In the genomic region with DNA sequence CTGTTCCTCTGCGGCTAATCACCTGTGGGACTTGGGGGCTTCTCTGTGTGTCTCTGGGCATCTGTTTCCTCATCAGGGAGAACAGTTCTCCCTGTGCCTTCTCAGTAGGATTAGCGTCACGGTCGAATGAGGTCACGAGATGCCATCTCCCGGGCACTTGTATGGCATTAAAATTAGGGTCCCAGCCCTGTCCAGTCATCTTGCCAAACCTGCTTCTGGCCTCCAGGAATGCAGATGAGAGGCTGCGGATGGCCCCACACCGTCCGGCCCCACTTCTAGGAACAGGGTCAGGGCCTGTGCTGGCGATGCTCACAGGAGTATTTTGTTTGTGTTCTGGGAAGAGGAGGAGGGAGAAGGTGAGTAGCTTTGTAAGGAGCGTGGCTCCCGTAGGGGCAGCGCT, we compare ENCODE assay signal across 3 cellular contexts.
TF ChIP-seq lines count a peak whose summit lies in the region.

No MANE protein-coding gene starts in this region.

TF ChIP-seq in H1, 55 proteins besides CTCF, POLR2A, EP300 and RAD21:
- TF ChIP-seq GABPA (IDR thresholded peaks at IDR 0.05; ENCODE audit: borderline replicate concordance, insufficient read depth, low read length), result no peak
- TF ChIP-seq, protein P1, sequence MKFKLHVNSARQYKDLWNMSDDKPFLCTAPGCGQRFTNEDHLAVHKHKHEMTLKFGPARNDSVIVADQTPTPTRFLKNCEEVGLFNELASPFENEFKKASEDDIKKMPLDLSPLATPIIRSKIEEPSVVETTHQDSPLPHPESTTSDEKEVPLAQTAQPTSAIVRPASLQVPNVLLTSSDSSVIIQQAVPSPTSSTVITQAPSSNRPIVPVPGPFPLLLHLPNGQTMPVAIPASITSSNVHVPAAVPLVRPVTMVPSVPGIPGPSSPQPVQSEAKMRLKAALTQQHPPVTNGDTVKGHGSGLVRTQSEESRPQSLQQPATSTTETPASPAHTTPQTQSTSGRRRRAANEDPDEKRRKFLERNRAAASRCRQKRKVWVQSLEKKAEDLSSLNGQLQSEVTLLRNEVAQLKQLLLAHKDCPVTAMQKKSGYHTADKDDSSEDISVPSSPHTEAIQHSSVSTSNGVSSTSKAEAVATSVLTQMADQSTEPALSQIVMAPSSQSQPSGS (IDR thresholded peaks at IDR 0.05; ENCODE audit: low read length), result no peak
- TF ChIP-seq YY1 (IDR thresholded peaks at IDR 0.05; ENCODE audit: low read depth, low read length), result no peak
- TF ChIP-seq, protein P2, sequence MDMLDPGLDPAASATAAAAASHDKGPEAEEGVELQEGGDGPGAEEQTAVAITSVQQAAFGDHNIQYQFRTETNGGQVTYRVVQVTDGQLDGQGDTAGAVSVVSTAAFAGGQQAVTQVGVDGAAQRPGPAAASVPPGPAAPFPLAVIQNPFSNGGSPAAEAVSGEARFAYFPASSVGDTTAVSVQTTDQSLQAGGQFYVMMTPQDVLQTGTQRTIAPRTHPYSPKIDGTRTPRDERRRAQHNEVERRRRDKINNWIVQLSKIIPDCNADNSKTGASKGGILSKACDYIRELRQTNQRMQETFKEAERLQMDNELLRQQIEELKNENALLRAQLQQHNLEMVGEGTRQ (IDR thresholded peaks at IDR 0.05; ENCODE audit: low read length), result no peak
- TF ChIP-seq TEAD4 (IDR thresholded peaks at IDR 0.05; ENCODE audit: low read depth, low read length), result no peak
- no peak for TF ChIP-seq JUN (IDR thresholded peaks at IDR 0.05; ENCODE audit: low read depth, low read length)
- no peak for TF ChIP-seq TAF7 (optimal IDR thresholded peaks at IDR 0.05; ENCODE audit: borderline replicate concordance, low read depth, low read length)
- TF ChIP-seq SAP30 (IDR thresholded peaks at IDR 0.05; ENCODE audit: insufficient read depth, insufficient replicate concordance, low read length), result no peak
- no peak for TF ChIP-seq CHD2 (IDR thresholded peaks at IDR 0.05; ENCODE audit: low read length)
- TF ChIP-seq CEBPB (IDR thresholded peaks at IDR 0.05; ENCODE audit: low read depth, low read length), result no peak
- TF ChIP-seq KDM1A (IDR thresholded peaks at IDR 0.05; ENCODE audit: borderline replicate concordance, low read length), result no peak
- no peak for TF ChIP-seq RFX5 (IDR thresholded peaks at IDR 0.05; ENCODE audit: borderline replicate concordance, low read depth, low read length)
- no peak for TF ChIP-seq NANOG (IDR thresholded peaks at IDR 0.05; ENCODE audit: insufficient read depth, low read depth, low read length, poor library complexity, severe bottlenecking)
- TF ChIP-seq ZNF274 (IDR thresholded peaks at IDR 0.05; ENCODE audit: borderline replicate concordance, extremely low read depth, low read length), result no peak
- TF ChIP-seq POLR2AphosphoS5 (IDR thresholded peaks at IDR 0.05; ENCODE audit: low read depth, low read length), result no peak
- no peak for TF ChIP-seq RXRA (IDR thresholded peaks at IDR 0.05; ENCODE audit: insufficient read depth, low read depth, low read length)
- TF ChIP-seq RNF2 (IDR thresholded peaks at IDR 0.05; ENCODE audit: borderline replicate concordance, low read depth, low read length, missing control alignments, poor library complexity, severe bottlenecking), result no peak
- TF ChIP-seq, protein P3, sequence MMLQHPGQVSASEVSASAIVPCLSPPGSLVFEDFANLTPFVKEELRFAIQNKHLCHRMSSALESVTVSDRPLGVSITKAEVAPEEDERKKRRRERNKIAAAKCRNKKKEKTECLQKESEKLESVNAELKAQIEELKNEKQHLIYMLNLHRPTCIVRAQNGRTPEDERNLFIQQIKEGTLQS (IDR thresholded peaks at IDR 0.05; ENCODE audit: insufficient read depth, low read depth, low read length), result no peak
- no peak for TF ChIP-seq SP4 (IDR thresholded peaks at IDR 0.05; ENCODE audit: low read length)
TF ChIP-seq in H1: peak in this region for 0.

TF ChIP-seq in HEK293T, 16 proteins besides CTCF, POLR2A, EP300 and RAD21:
- TF ChIP-seq HDGF (IDR thresholded peaks at IDR 0.05; ENCODE audit: borderline replicate concordance), result no peak
- no peak for TF ChIP-seq FOXM1 (IDR thresholded peaks at IDR 0.05; ENCODE audit: borderline replicate concordance)
- no peak for TF ChIP-seq SP1 (IDR thresholded peaks at IDR 0.05)
- no peak for TF ChIP-seq SUZ12 (IDR thresholded peaks at IDR 0.05)
- TF ChIP-seq ARNT (IDR thresholded peaks at IDR 0.05), result no peak
- TF ChIP-seq L3MBTL2 (conservative IDR thresholded peaks at IDR 0.05), result no peak

TF ChIP-seq in GM12891, 5 proteins besides CTCF, POLR2A, EP300 and RAD21 (continued from another document):
- no peak for TF ChIP-seq PAX5 (IDR thresholded peaks at IDR 0.05; ENCODE audit: insufficient read depth, low read length, severe bottlenecking)
- TF ChIP-seq TAF1 (IDR thresholded peaks at IDR 0.05; ENCODE audit: low read depth, low read length), result no peak
- no peak for TF ChIP-seq SPI1 (IDR thresholded peaks at IDR 0.05; ENCODE audit: low read depth, low read length)
- no peak for TF ChIP-seq POU2F2 (IDR thresholded peaks at IDR 0.05; ENCODE audit: low read depth, low read length)
